In the genomic region with DNA sequence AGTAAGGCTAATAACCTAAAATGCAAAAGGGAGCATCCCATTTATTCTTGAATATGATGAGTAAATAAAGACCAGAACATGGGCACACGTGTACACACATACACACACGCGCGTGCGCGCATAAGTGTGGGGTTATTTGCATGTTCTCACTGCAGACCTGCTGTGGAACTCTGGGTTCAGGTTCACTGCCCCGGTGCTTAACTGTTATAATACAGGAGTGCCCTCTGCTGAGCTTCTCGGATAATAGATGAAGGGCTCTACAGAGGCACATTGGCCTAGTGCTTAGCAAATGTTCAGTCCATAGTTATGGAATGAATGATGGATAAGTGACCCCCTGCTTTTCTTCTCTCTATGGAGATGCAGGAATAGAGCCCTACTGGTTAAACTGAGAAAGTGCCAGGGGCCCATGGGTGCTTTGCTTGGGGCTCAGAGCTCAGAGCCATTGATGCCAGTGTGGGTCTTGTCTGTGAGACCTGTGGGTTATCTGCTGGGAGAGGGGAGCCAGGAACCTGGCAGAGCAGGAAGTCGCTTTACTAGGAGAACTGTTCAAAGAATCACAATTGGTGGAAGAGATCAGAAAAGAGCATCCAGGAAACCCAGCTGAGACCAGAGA, we compare ENCODE assay signal across 8 cellular contexts. TPM values are rescaled to one million over a fixed set of nuclear protein-coding genes. Genes with fewer than 3 reads are reported as not detected.
A peak's percentile ranks its signal among the peaks of the same experiment; 100 is the strongest.
DNase-seq lines count a peak whose midpoint lies in the region; ATAC-seq, FAIRE-seq and TF ChIP-seq lines count a peak whose summit lies in the region.

No MANE protein-coding gene starts in this region.

- no peak for TF ChIP-seq POLR2A in heart left ventricle (IDR thresholded peaks at IDR 0.05)

- TF ChIP-seq CTCF in RWPE2 (IDR thresholded peaks at IDR 0.05; ENCODE audit: poor library complexity, severe bottlenecking) (peak; percentile 86), heart left ventricle (IDR thresholded peaks at IDR 0.05) (peak; percentile 40 to 73 (median 58))

- intact Hi-C loops in heart left ventricle (cut with DNase I): loop anchor here (1.0 to 5.0 kb wide), 9 partner anchors 210 to 366 kb away; no protein-coding TSS in a partner anchor

- H3K4me3 ChIP-seq in RWPE2 (ENCODE audit: severe bottlenecking) (no peak overlapping the region), heart left ventricle (no peak overlapping the region), small intestine (ENCODE audit: low read depth in 1 of 2, low read length in 2 of 2) (no peak overlapping the region)

- no peaks in the 10 kb centered on the region for H3K9me3 ChIP-seq in RWPE2 (ENCODE audit: severe bottlenecking)
- no peaks in the 10 kb centered on the region for H3K9me3 ChIP-seq in heart left ventricle
- no peaks in the 10 kb centered on the region for H3K9me3 ChIP-seq in small intestine (ENCODE audit: control insufficient read depth, low read depth)

- no peak for FAIRE-seq in small intestine (lab: Jason Lieb, UNC)

- peak; percentile 22 for ATAC-seq in GM19468 (IDR thresholded peaks at IDR 0.05; ENCODE audit: extremely low read depth, unreplicated experiment)
- peak; percentile 40; the same call in 2 of the 3 replicates for ATAC-seq in RWPE2 (ENCODE audit: low read depth)
- ATAC-seq in heart left ventricle: peak; percentile 49 to 72 (median 58)

- 34 to 44% (median 40%) methylated on average over 9 of the region's 9 CpGs for WGBS in heart left ventricle, 4 donors
- 35 to 38% (median 36%) methylated on average over 9 of the region's 9 CpGs for WGBS in small intestine, 3 donors

- H3K36me3 ChIP-seq in RWPE2 (ENCODE audit: low read depth): peaks cover 2% of the 10 kb centered on the region
- H3K36me3 ChIP-seq in heart left ventricle: no peaks in the 10 kb centered on the region
- H3K36me3 ChIP-seq in small intestine (ENCODE audit: control insufficient read depth in 2 of 2, insufficient read depth in 2 of 2, low read length in 2 of 2): no peaks in the 10 kb centered on the region

- H3K27me3 ChIP-seq in RWPE2 (ENCODE audit: insufficient read depth, poor library complexity, severe bottlenecking) (no peaks in the 10 kb centered on the region), heart left ventricle (peaks cover 0 to 8% (median 3%) of the 10 kb centered on the region in 9 donors), small intestine (ENCODE audit: control insufficient read depth in 2 of 2, insufficient read depth in 2 of 2, low read length in 2 of 2) (no peaks in the 10 kb centered on the region)

- no peak overlapping the region for H3K27ac ChIP-seq in RWPE2 (ENCODE audit: poor library complexity, severe bottlenecking)
- H3K27ac ChIP-seq in heart left ventricle: no peak overlapping the region
- H3K27ac ChIP-seq in small intestine (ENCODE audit: low read depth in 1 of 2, low read length in 1 of 2): no peak overlapping the region

- DNase-seq in D341Med (ENCODE audit: low spot score) (peak; percentile 43), HuH-7 (ENCODE audit: low spot score) (peak; percentile 30), RWPE2 (ENCODE audit: low spot score) (no peak), heart left ventricle (peak in 4 of 5 donors; percentile 34 to 55 (median 42)), small intestine (peak; percentile 71), putamen (ENCODE audit: low spot score) (no peak)
- peak; percentile 80 for DNase-seq in activated naive CD4-positive, alpha-beta T cell treated with anti-CD3 and anti-CD28 coated beads, Interleukin-2, amount 50 U/mL, for 16 hours

- H3K4me1 ChIP-seq in RWPE2 (ENCODE audit: insufficient read depth, poor library complexity, severe bottlenecking): peaks cover 11% of the 10 kb centered on the region
- peaks cover under 1 to 14% (median 9%) of the 10 kb centered on the region in 12 donors for H3K4me1 ChIP-seq in heart left ventricle
- H3K4me1 ChIP-seq in small intestine (ENCODE audit: control insufficient read depth in 2 of 2, insufficient read depth in 1 of 2, low read depth in 1 of 2, low read length in 1 of 2): no peaks in the 10 kb centered on the region

RNA-seq across cellular contexts. Expression of gene ARL4C, which starts 3.6 kb away (rescaled TPM):
- 10 to 100 TPM in 2 of 9 donors, 1 to 10 TPM in 7; 1.1 to 16.3 (median 2.5) TPM for total RNA-seq in heart left ventricle
- polyA plus RNA-seq in heart left ventricle (1 to 10 TPM in 1 of 2 donors, under 1 TPM in 1; 0.80 to 1.2 TPM), small intestine (1 to 10 TPM; 1.3 to 6.3 (median 4.3) TPM)

Comparison
In these comparisons a context has a peak if more than half of its experiments do, and no peak if none do; other contexts are left out.
1. DNase-seq: peak in D341Med (single experiment), HuH-7 (single experiment), activated naive CD4-positive, alpha-beta T cell treated with anti-CD3 and anti-CD28 coated beads, Interleukin-2, amount 50 U/mL, for 16 hours (single experiment), heart left ventricle (4 of 5) and small intestine (single experiment); none in RWPE2 (single experiment) and putamen (single experiment).
2. Peak in every context shown above with its lines, with median percentiles within 50 percentile points of each other: ATAC-seq.